Comparison of ENCODE assay signal across 8 cellular contexts in the genomic region with DNA sequence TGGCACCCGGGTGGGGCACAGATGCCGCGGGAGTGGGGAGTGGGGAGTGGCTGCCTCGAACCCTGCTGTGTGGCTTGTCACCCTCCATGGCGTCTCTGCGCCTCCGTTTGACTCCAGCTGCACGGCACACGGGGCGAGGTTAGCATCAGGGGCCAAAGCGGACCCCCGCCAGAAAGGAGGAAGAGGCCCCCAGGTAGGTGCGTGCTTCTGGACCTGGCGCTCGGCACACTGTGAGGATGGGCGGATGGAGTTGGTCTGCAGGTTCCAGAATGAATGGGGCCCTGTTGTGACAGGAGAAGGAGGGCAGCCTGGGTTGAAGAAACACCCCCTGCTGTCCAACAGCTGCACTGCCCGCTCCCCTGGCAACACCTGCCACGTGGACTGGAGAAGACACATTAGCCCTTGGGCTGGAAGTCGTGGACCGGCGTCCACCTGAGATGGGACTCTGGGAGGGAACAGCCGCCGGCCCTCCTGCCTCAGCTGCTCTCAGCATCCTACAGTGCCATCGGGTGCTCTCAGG. TPM values are rescaled to one million over a fixed set of nuclear protein-coding genes. Genes with fewer than 3 reads are reported as not detected.
DNase-seq lines count a peak whose midpoint lies in the region; ATAC-seq and TF ChIP-seq lines count a peak whose summit lies in the region.

No MANE protein-coding gene starts in this region.

- peak; percentile 49 for DNase-seq in AG08396 (ENCODE audit: low spot score)
- peak; percentile 43 for DNase-seq in ELR (ENCODE audit: low read depth)
- DNase-seq in left lobe of liver (ENCODE audit: low spot score): no peak
- no peak for DNase-seq in AG08395 (ENCODE audit: low spot score)

- peak; percentile 4 for ATAC-seq in left lobe of liver
- ATAC-seq in HG03097 (IDR thresholded peaks at IDR 0.05; ENCODE audit: low FRiP score, unreplicated experiment): no peak
- no peak for ATAC-seq in GM21723 (IDR thresholded peaks at IDR 0.05; ENCODE audit: unreplicated experiment)
- ATAC-seq in HG02885 (IDR thresholded peaks at IDR 0.05; ENCODE audit: poor library complexity, unreplicated experiment): no peak

- peak; percentile 53 for TF ChIP-seq CTCF in VCaP (conservative IDR thresholded peaks at IDR 0.05)

- peak overlapping the region; percentile 99 for H3K27ac ChIP-seq in VCaP

RNA-seq across cellular contexts. Expression of gene FASN, which starts 9.4 kb away (rescaled TPM):
- 267 TPM for total RNA-seq in left lobe of liver

RNA-seq across cellular contexts. Expression of gene DUS1L, which starts 41.8 kb away (rescaled TPM):
- 121 TPM for total RNA-seq in left lobe of liver

RNA-seq across cellular contexts. Expression of gene GPS1, which starts 55.7 kb away (rescaled TPM):
- total RNA-seq in left lobe of liver: 84.1 TPM

RNA-seq across cellular contexts. Expression of gene RFNG, which starts 55.8 kb away (rescaled TPM):
- total RNA-seq in left lobe of liver: 45.8 TPM

Comparison
In these comparisons a context has a peak if more than half of its experiments do, and no peak if none do; other contexts are left out.
1. DNase-seq: peak in AG08396 (single experiment) and ELR (single experiment); none in left lobe of liver (single experiment) and AG08395 (single experiment).